In the genomic region with DNA sequence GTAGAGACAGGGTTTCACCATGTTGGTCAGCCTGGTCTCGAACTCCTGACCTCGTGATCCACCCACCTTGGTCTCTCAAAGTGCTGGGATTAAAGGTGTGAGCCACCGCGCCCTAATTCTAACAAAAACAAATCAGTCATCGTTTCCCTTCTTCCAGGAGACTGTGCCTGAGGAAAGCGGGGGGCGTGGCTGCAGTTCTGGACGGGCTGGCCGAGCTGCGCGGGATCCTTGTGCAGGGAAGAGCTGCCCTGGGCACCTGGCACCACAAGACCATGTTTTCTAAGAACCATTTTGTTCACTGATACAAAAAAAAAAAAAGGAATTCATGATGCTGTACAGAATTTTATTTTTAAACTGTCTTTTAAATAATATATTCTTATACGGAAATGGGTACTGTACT, we compare ENCODE assay signal across 3 cellular contexts.
"Had no signal": no experiment of that assay in that cellular context is flagged by ENCODE, and none has a peak within 500 bp of the region (broad histone marks: within the 10 kb centered on the region; RNA-seq: fewer than 3 reads in every experiment).

No MANE protein-coding gene starts in this region.

- H3K4me3 ChIP-seq: GM12878 had no signal

- ATAC-seq: GM12878 had no signal

- DNase-seq: GDM1, GF-D8 had no signal
